ENCODE assay signal across 21 cellular contexts in the genomic region with DNA sequence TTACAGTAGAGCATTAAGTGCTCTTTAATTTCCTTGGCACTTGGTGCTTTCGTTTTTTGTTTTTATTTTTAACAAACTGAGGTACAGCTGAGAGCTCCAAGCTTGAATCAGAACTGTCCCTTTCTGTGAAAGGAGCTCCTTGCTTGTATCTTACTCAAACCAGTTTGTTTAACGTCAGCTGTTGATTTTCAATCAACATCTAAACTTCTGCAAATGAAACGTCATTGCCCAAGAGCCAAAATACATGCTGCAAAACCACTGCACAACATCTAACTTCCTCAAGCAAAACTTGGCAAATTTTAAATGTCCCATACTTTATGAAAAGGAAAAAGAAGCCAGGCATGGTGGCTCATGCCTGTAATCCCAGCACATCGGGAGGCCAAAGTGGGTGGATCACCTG. TPM values are rescaled to one million over a fixed set of nuclear protein-coding genes. Genes with fewer than 3 reads are reported as not detected.
A peak's percentile ranks its signal among the peaks of the same experiment; 100 is the strongest.
DNase-seq lines count a peak whose midpoint lies in the region; ATAC-seq and TF ChIP-seq lines count a peak whose summit lies in the region.
"Had no signal": no experiment of that assay in that cellular context is flagged by ENCODE, and none has a peak within 500 bp of the region (broad histone marks: within the 10 kb centered on the region; RNA-seq: fewer than 3 reads in every experiment).

No MANE protein-coding gene starts in this region.

- TF ChIP-seq POLR2A in NB4 (IDR thresholded peaks at IDR 0.05; ENCODE audit: extremely low read depth, insufficient read length) = no peak
- no peak for TF ChIP-seq POLR2A in gastroesophageal sphincter (IDR thresholded peaks at IDR 0.05)
- TF ChIP-seq POLR2A in spleen (IDR thresholded peaks at IDR 0.05) = no peak

- TF ChIP-seq CTCF in NB4 (IDR thresholded peaks at IDR 0.05; ENCODE audit: low read depth, low read length) (no peak), gastroesophageal sphincter (IDR thresholded peaks at IDR 0.05) (no peak), spleen (IDR thresholded peaks at IDR 0.05 in 8 of 11, conservative IDR thresholded peaks at IDR 0.05 in 3 of 11) (no peak)

- 80 to 91% methylated on average over 3 to 4 of the region's 4 CpGs for WGBS in gastroesophageal sphincter (ENCODE audit: low coverage in 1 of 2), 2 donors
- WGBS in spleen, 5 donors = 40 to 69% (median 56%) methylated on average over 4 of the region's 4 CpGs

- intact Hi-C loops in spleen (cut with DNase I; ENCODE audit: low total_unique reads) = no loop called here
- intact Hi-C loops in left colon (cut with DNase I, micrococcal nuclease) = no loop called here

- H3K4me3 ChIP-seq in NB4 (ENCODE audit: low read depth, low read length) (no peak overlapping the region), gastroesophageal sphincter (no peak overlapping the region), spleen (peak overlapping the region in 1 of 8 donors; percentile 44)
- H3K4me3 ChIP-seq: BLaER1 treated with 17β-estradiol and CSF1 and Interleukin-3, amounts not matched to agents 10 nM and 100 nM; MG63; Peyer's patch had no signal

- no peak for TF ChIP-seq EP300 in gastroesophageal sphincter (IDR thresholded peaks at IDR 0.05)

- H3K27ac ChIP-seq in gastroesophageal sphincter (no peak overlapping the region), spleen (peak overlapping the region in 7 of 8 donors; percentile 34 to 91 (median 77))
- H3K27ac ChIP-seq: KMS-11, Peyer's patch had no signal

- H3K4me1 ChIP-seq in gastroesophageal sphincter (no peaks in the 10 kb centered on the region), spleen (peaks cover 0 to 21% (median 0%) of the 10 kb centered on the region in 6 donors)
- H3K4me1 ChIP-seq: Peyer's patch had no signal

- no peaks in the 10 kb centered on the region for H3K9me3 ChIP-seq in gastroesophageal sphincter
- H3K9me3 ChIP-seq in spleen = peaks cover 0 to 5% (median 0%) of the 10 kb centered on the region in 8 donors
- H3K9me3 ChIP-seq: MG63, Peyer's patch had no signal

- H3K36me3 ChIP-seq in gastroesophageal sphincter = no peaks in the 10 kb centered on the region
- H3K36me3 ChIP-seq in spleen = peaks cover 0 to 63% (median 5%) of the 10 kb centered on the region in 6 donors
- H3K36me3 ChIP-seq: MG63, Peyer's patch had no signal

- H3K27me3 ChIP-seq in gastroesophageal sphincter (no peaks in the 10 kb centered on the region), spleen (replicated peaks in 1 of 7) (no peaks in the 10 kb centered on the region)
- H3K27me3 ChIP-seq: BLaER1 treated with 17β-estradiol and CSF1 and Interleukin-3, amounts not matched to agents 10 nM and 100 nM; MG63; Peyer's patch had no signal

- DNase-seq in SKM-1 treated with dmso at 0.1 percent for 144 hours (lab: John Stamatoyannopoulos, UW; ENCODE audit: unreplicated experiment) = peak; percentile 38
- no peak for DNase-seq in SKM-1 (lab: John Stamatoyannopoulos, UW; ENCODE audit: unreplicated experiment)
- DNase-seq in NB4 (ENCODE audit: low read depth) = peak; percentile 39
- DNase-seq in spleen = no peak
- no peak for DNase-seq in left colon
- no peak for DNase-seq in DMS153 (lab: John Stamatoyannopoulos, UW)
- DNase-seq: 8988T, DMS 273 treated with DMSO at 0.1 percent for 48 hours, MG63, NCI-H1417 treated with DMSO at 0.1 percent for 48 hours, NCI-H1930, NCI-H2171, NCI-H446 treated with DMSO at 0.1 percent for 48 hours, NCI-H748 treated with DMSO at 0.1 percent for 48 hours, Peyer's patch, SHP77 had no signal

- ATAC-seq in gastroesophageal sphincter = peak; percentile 41
- no peak for ATAC-seq in left colon
- ATAC-seq in GM21423 (IDR thresholded peaks at IDR 0.05; ENCODE audit: unreplicated experiment) = no peak

RNA-seq across cellular contexts. Expression of a gene that starts 15.2 kb away (rescaled TPM):
- total RNA-seq in gastroesophageal sphincter (1 to 10 TPM in 3 of 4 donors, under 1 TPM in 1; 0.31 to 3.8 (median 2.3) TPM), spleen (100 to 1,000 TPM in 5 of 7 donors, 10 to 100 TPM in 2; 65.9 to 349 (median 173) TPM), left colon (1 to 10 TPM in 1 of 2 donors, under 1 TPM in 1; 0.95 to 1.1 TPM)
- polyA plus RNA-seq in spleen = 10 to 100 TPM; 15.4 to 37.1 (median 26.0) TPM
- total RNA-seq: H1 had no signal
- polyA plus RNA-seq: H1 had no signal

RNA-seq across cellular contexts. Expression of a gene that starts 28.6 kb away (rescaled TPM):
- total RNA-seq in gastroesophageal sphincter (1 to 10 TPM in 2 of 4 donors, under 1 TPM in 1, not detected in 1; 0.15 to 3.9 (median 2.2) TPM), spleen (10 to 100 TPM in 4 of 7 donors, 1 to 10 TPM in 3; 3.1 to 44.2 (median 11.2) TPM), left colon (1 to 10 TPM; 3.2 to 9.7 TPM)
- 1 to 10 TPM; 2.3 to 5.5 (median 2.9) TPM for polyA plus RNA-seq in spleen
- total RNA-seq: H1 had no signal
- polyA plus RNA-seq: H1 had no signal

RNA-seq across cellular contexts. Expression of a gene that starts 55.9 kb away (rescaled TPM):
- total RNA-seq in gastroesophageal sphincter (10 to 100 TPM in 1 of 4 donors, 1 to 10 TPM in 3; 7.1 to 12.9 (median 8.9) TPM), spleen (10 to 100 TPM in 4 of 7 donors, 1 to 10 TPM in 3; 6.0 to 19.1 (median 11.2) TPM), left colon (10 to 100 TPM; 13.4 to 17.1 TPM)
- polyA plus RNA-seq in spleen = 10 to 100 TPM in 2 of 3 donors, 1 to 10 TPM in 1; 6.2 to 15.0 (median 12.0) TPM

Comparison
In these comparisons a context has a peak if more than half of its experiments do, and no peak if none do; other contexts are left out.
1. DNase-seq: peak in SKM-1 treated with dmso at 0.1 percent for 144 hours (single experiment) and NB4 (single experiment); none in SKM-1 (single experiment), spleen (single experiment), left colon (0 of 2) and DMS153 (single experiment).
2. H3K27ac ChIP-seq: peak in spleen (7 of 8); none in gastroesophageal sphincter (0 of 4).
3. RNA of a gene that starts 15.2 kb away (total RNA-seq): 65.9 to 349 TPM in spleen; 0.31 to 3.8 TPM in gastroesophageal sphincter and 0.95 to 1.1 TPM in left colon; every median in the first group is over 10 times any median in the second.